ENCODE assay signal across 15 cellular contexts in genomic region chr3:187186375-187186774, GRCh38. TPM values are rescaled to one million over a fixed set of nuclear protein-coding genes. Genes with fewer than 3 reads are reported as not detected.
A peak's percentile ranks its signal among the peaks of the same experiment; 100 is the strongest.
DNase-seq lines count a peak whose midpoint lies in the region; ATAC-seq and TF ChIP-seq lines count a peak whose summit lies in the region.
"Had no signal": no experiment of that assay in that cellular context is flagged by ENCODE, and none has a peak within 500 bp of the region (broad histone marks: within the 10 kb centered on the region; RNA-seq: fewer than 3 reads in every experiment).

No MANE protein-coding gene starts in this region.

- no peaks in the 10 kb centered on the region for H3K79me2 ChIP-seq in Karpas-422 (ENCODE audit: low read length)

- H3K36me3 ChIP-seq in Karpas-422 (ENCODE audit: insufficient read depth, low read length) (no peaks in the 10 kb centered on the region), gastrocnemius medialis (no peaks in the 10 kb centered on the region)

- ATAC-seq in GM18868 (IDR thresholded peaks at IDR 0.05; ENCODE audit: unreplicated experiment) (peak; percentile 21), Right ventricle myocardium superior (ENCODE audit: poor library complexity) (peak; percentile 42), gastrocnemius medialis (peak in 1 of 2 donors; percentile 7)
- ATAC-seq: naive thymus-derived CD8-positive, alpha-beta T cell had no signal

- DNase-seq in Karpas-422 (peak; percentile 65), Right ventricle myocardium superior (no peak), gastrocnemius medialis (no peak), lower leg skin (ENCODE audit: low spot score in 2 of 2) (no peak), NCI-H2107 treated with DMSO at 0.1 percent for 48 hours (lab: John Stamatoyannopoulos, UW; ENCODE audit: unreplicated experiment) (no peak), NCI-H2171 (lab: John Stamatoyannopoulos, UW) (no peak), GDM1 (lab: John Stamatoyannopoulos, UW) (no peak)
- DNase-seq: activated B cell treated with CpG ODN at 0.5 μM for 24 hours; activated CD8-positive, alpha-beta memory T cell treated with anti-CD3 and anti-CD28 coated beads, Interleukin-2, amount 50 U/mL, for 48 hours; glutamatergic neuron; naive thymus-derived CD8-positive, alpha-beta T cell; NCI-H1048; NCI-H2227 treated with DMSO at 0.1 percent for 48 hours had no signal

- TF ChIP-seq POLR2A in gastrocnemius medialis (IDR thresholded peaks at IDR 0.05) (no peak), lower leg skin (IDR thresholded peaks at IDR 0.05) (no peak)

- H3K9me3 ChIP-seq in Karpas-422 (ENCODE audit: low read length): no peaks in the 10 kb centered on the region
- no peaks in the 10 kb centered on the region for H3K9me3 ChIP-seq in gastrocnemius medialis

- H3K9ac ChIP-seq in Karpas-422 (ENCODE audit: low read length): peak overlapping the region; percentile 15

- H3K4me1 ChIP-seq in Karpas-422 (ENCODE audit: low read length) (peaks cover 90% of the 10 kb centered on the region), gastrocnemius medialis (peaks cover 18 to 24% of the 10 kb centered on the region in 2 donors)

- H3K4me3 ChIP-seq in Karpas-422 (ENCODE audit: low read length) (peak overlapping the region; percentile 10; the same call in 1 of the 2 replicates), gastrocnemius medialis (no peak overlapping the region), lower leg skin (ENCODE audit: low read depth, poor library complexity, severe bottlenecking) (no peak overlapping the region)

- no peaks in the 10 kb centered on the region for H3K9me2 ChIP-seq in Karpas-422 (replicated peaks; ENCODE audit: insufficient read depth, low read length)

- WGBS in lower leg skin, 2 donors: 81 to 82% methylated on average over 2 of the region's 2 CpGs

- intact Hi-C loops in Right ventricle myocardium superior (cut with DNase I) (no loop called here), gastrocnemius medialis (cut with DNase I; ENCODE audit: low total_unique reads) (no loop called here), lower leg skin (cut with DNase I; ENCODE audit: low total_unique reads) (no loop called here)

- H2AFZ ChIP-seq in Karpas-422 (ENCODE audit: low read length): peak overlapping the region; percentile 39

- TF ChIP-seq CTCF in gastrocnemius medialis (IDR thresholded peaks at IDR 0.05 in 4 of 5, conservative IDR thresholded peaks at IDR 0.05 in 1 of 5): no peak
- TF ChIP-seq CTCF in lower leg skin (IDR thresholded peaks at IDR 0.05): no peak

- peak overlapping the region; percentile 57 for H3K4me2 ChIP-seq in Karpas-422 (ENCODE audit: low read depth, low read length, poor library complexity, severe bottlenecking)

- H3K27me3 ChIP-seq in Karpas-422 (ENCODE audit: low read length) (no peaks in the 10 kb centered on the region), gastrocnemius medialis (no peaks in the 10 kb centered on the region)

- no peaks in the 10 kb centered on the region for H4K20me1 ChIP-seq in Karpas-422 (ENCODE audit: insufficient read depth, low read depth, low read length)

- in situ Hi-C loops in gastrocnemius medialis (cut with MboI; ENCODE audit: low sequenced_read_pairs in 4 of 4): no loop called here

- H3K27ac ChIP-seq in Karpas-422 (ENCODE audit: low read length) (peak overlapping the region; percentile 78), gastrocnemius medialis (peak overlapping the region; percentile 75 to 93 (median 84))

RNA-seq across cellular contexts. Expression of gene RTP1, which starts 10.9 kb away (rescaled TPM):
- 1.2 TPM in 1 of 2 replicates, not detected in the other for total RNA-seq in Karpas-422 (2014; rRNA removed; shearing (Covaris generic); ENCODE audit: low replicate concordance)
- not detected for total RNA-seq in Right ventricle myocardium superior
- total RNA-seq in gastrocnemius medialis: not detected
- not detected for total RNA-seq in lower leg skin
- total RNA-seq: activated B cell treated with CpG ODN at 0.5 μM for 24 hours; activated naive CD4-positive, alpha-beta T cell treated with anti-CD3 and anti-CD28 coated beads, Interleukin-2, amount 50 U/mL, for 72 hours; naive thymus-derived CD8-positive, alpha-beta T cell had no signal

RNA-seq across cellular contexts. Expression of gene RPL39L, which starts 47.1 kb away (rescaled TPM):
- 142 and 236 TPM in 2 replicates for total RNA-seq in Karpas-422 (2014; rRNA removed; shearing (Covaris generic); ENCODE audit: low replicate concordance)
- total RNA-seq in Right ventricle myocardium superior: 3.1 TPM
- total RNA-seq in gastrocnemius medialis: 1 to 10 TPM in 1 of 4 donors, under 1 TPM in 1, not detected in 2; 0.71 to 1.6 TPM
- total RNA-seq in lower leg skin: 10 to 100 TPM in 2 of 4 donors, 1 to 10 TPM in 2; 3.0 to 29.8 (median 11.6) TPM
